ENCODE assay signal across 13 cellular contexts in genomic region chr1:211736351-211736915, GRCh38.
DNase-seq lines count a peak whose midpoint lies in the region; ATAC-seq and TF ChIP-seq lines count a peak whose summit lies in the region.
"Had no signal": no experiment of that assay in that cellular context is flagged by ENCODE, and none has a peak within 500 bp of the region (broad histone marks: within the 10 kb centered on the region; RNA-seq: fewer than 3 reads in every experiment).

No MANE protein-coding gene starts in this region.

- no peak for TF ChIP-seq EP300 in sigmoid colon (IDR thresholded peaks at IDR 0.05)

- no peaks in the 10 kb centered on the region for H3K9me3 ChIP-seq in adrenal gland (replicated peaks in 1 of 3)
- no peaks in the 10 kb centered on the region for H3K9me3 ChIP-seq in sigmoid colon
- H3K9me3 ChIP-seq: transverse colon had no signal

- CTCF ChIA-PET in activated CD4-positive, alpha-beta memory T cell treated with anti-CD3 and anti-CD28 coated beads, Interleukin-2, amount 10 ng/mL, durations not matched to agents 7 days and 5 days (lab: Charles Lee): no interaction called here

- H3K4me1 ChIP-seq in adrenal gland (replicated peaks in 1 of 2) (peaks cover 14 to 25% of the 10 kb centered on the region in 2 donors), sigmoid colon (peaks cover 0 to 4% (median 0%) of the 10 kb centered on the region in 4 donors)

- peak overlapping the region in 4 of 5 donors; percentile 12 to 78 (median 68) for H3K27ac ChIP-seq in adrenal gland
- peak overlapping the region in 1 of 4 donors; percentile 29 for H3K27ac ChIP-seq in sigmoid colon
- H3K27ac ChIP-seq: transverse colon had no signal

- POLR2A ChIA-PET in activated CD4-positive, alpha-beta memory T cell treated with anti-CD3 and anti-CD28 coated beads, Interleukin-2, amount 10 ng/mL, durations not matched to agents 7 days and 5 days (lab: Charles Lee): interaction anchor here (1.2 kb wide), 2 partner anchors 97 to 298 kb away, joined by 4 read pairs; partner anchors contain the start of genes DTL and INTS7

- H3K4me3 Mint-ChIP-seq in activated CD4-positive, alpha-beta memory T cell treated with anti-CD3 and anti-CD28 coated beads, Interleukin-2, amount 10 ng/mL, durations not matched to agents 7 days and 5 days: no peak overlapping the region
- H3K4me3 Mint-ChIP-seq: activated T-helper 1 cell treated with anti-CD3 and anti-CD28 coated beads, Interleukin-12 subunit alpha, Interleukin-12 subunit beta, Interleukin-2, Interleukin-4 antibody, amounts not matched to agents 30 ng/mL and 10 ng/mL and 1 ng/mL, durations not matched to agents 14 hours and 24 hours and 36 hours; naive B cell had no signal

- TF ChIP-seq POLR2A in adrenal gland (IDR thresholded peaks at IDR 0.05): no peak
- TF ChIP-seq POLR2A in sigmoid colon (IDR thresholded peaks at IDR 0.05): no peak

- 40 to 52% (median 42%) methylated on average over 8 of the region's 8 CpGs for WGBS in adrenal gland, 4 donors
- 88 to 92% methylated on average over 8 of the region's 8 CpGs for WGBS in sigmoid colon, 2 donors

- H3K36me3 ChIP-seq in adrenal gland (replicated peaks in 1 of 2) (no peaks in the 10 kb centered on the region), sigmoid colon (no peaks in the 10 kb centered on the region)
- H3K36me3 ChIP-seq: transverse colon had no signal

- peaks cover 28% of the 10 kb centered on the region for H3K4me1 Mint-ChIP-seq in activated CD4-positive, alpha-beta memory T cell treated with anti-CD3 and anti-CD28 coated beads, Interleukin-2, amount 10 ng/mL, durations not matched to agents 7 days and 5 days

- peaks cover 4% of the 10 kb centered on the region for H3K27me3 Mint-ChIP-seq in activated CD4-positive, alpha-beta memory T cell treated with anti-CD3 and anti-CD28 coated beads, Interleukin-2, amount 10 ng/mL, durations not matched to agents 7 days and 5 days

- TF ChIP-seq CTCF in adrenal gland (IDR thresholded peaks at IDR 0.05) (peak in 2 of 6 experiments; percentile 13), sigmoid colon (IDR thresholded peaks at IDR 0.05) (no peak)

- no peaks in the 10 kb centered on the region for H3K36me3 Mint-ChIP-seq in activated CD4-positive, alpha-beta memory T cell treated with anti-CD3 and anti-CD28 coated beads, Interleukin-2, amount 10 ng/mL, durations not matched to agents 7 days and 5 days (ENCODE audit: low read depth)
- H3K36me3 Mint-ChIP-seq: naive B cell had no signal

- no peak overlapping the region for H3K4me3 ChIP-seq in adrenal gland
- H3K4me3 ChIP-seq in sigmoid colon: no peak overlapping the region
- H3K4me3 ChIP-seq: transverse colon had no signal

- intact Hi-C loops in adrenal gland (cut with DNase I) (no loop called here), head of caudate nucleus (cut with DNase I) (loop anchor here (2.0 kb wide), 1 partner anchor 94 kb away; the partner anchor contains the start of gene LPGAT1), sigmoid colon (cut with DNase I) (no loop called here)

- no peaks in the 10 kb centered on the region for H3K27me3 ChIP-seq in adrenal gland
- no peaks in the 10 kb centered on the region for H3K27me3 ChIP-seq in sigmoid colon
- H3K27me3 ChIP-seq: transverse colon had no signal

- no peak for ATAC-seq in GM18868 (IDR thresholded peaks at IDR 0.05; ENCODE audit: unreplicated experiment)

- no peaks in the 10 kb centered on the region for H3K9me3 Mint-ChIP-seq in activated CD4-positive, alpha-beta memory T cell treated with anti-CD3 and anti-CD28 coated beads, Interleukin-2, amount 10 ng/mL, durations not matched to agents 7 days and 5 days
- H3K9me3 Mint-ChIP-seq: activated T-helper 1 cell treated with anti-CD3 and anti-CD28 coated beads, Interleukin-12 subunit alpha, Interleukin-12 subunit beta, Interleukin-2, Interleukin-4 antibody, amounts not matched to agents 30 ng/mL and 10 ng/mL and 1 ng/mL, durations not matched to agents 14 hours and 24 hours and 36 hours; naive B cell had no signal

- peak; percentile 12 for DNase-seq in DMS79 treated with DMSO at 0.1 percent for 48 hours (lab: John Stamatoyannopoulos, UW)
- DNase-seq in DMS79 (lab: John Stamatoyannopoulos, UW): no peak
- DNase-seq in adrenal gland: peak; percentile 73 to 89 (median 82)
- DNase-seq in head of caudate nucleus: peak in 40 of 42 donors; percentile 37 to 88 (median 71)
- DNase-seq in superior temporal gyrus (ENCODE audit: extremely low spot score): peak; percentile 74
- DNase-seq in activated CD4-positive, alpha-beta memory T cell treated with anti-CD3 and anti-CD28 coated beads, Interleukin-2, amount 10 ng/mL, durations not matched to agents 7 days and 5 days: no peak
- DNase-seq in sigmoid colon: no peak
- DNase-seq: activated CD4-positive, alpha-beta T cell treated with anti-CD3 and anti-CD28 coated beads for 1 hour; naive B cell; NCI-H1092 treated with DMSO at 0.1 percent for 48 hours had no signal

- H3K27ac Mint-ChIP-seq in activated CD4-positive, alpha-beta memory T cell treated with anti-CD3 and anti-CD28 coated beads, Interleukin-2, amount 10 ng/mL, durations not matched to agents 7 days and 5 days: no peak overlapping the region
- H3K27ac Mint-ChIP-seq: activated T-helper 1 cell treated with anti-CD3 and anti-CD28 coated beads, Interleukin-12 subunit alpha, Interleukin-12 subunit beta, Interleukin-2, Interleukin-4 antibody, amounts not matched to agents 30 ng/mL and 10 ng/mL and 1 ng/mL, durations not matched to agents 14 hours and 24 hours and 36 hours; naive B cell had no signal

Comparison
In these comparisons a context has a peak if more than half of its experiments do, and no peak if none do; other contexts are left out.
1. DNase-seq: peak in DMS79 treated with DMSO at 0.1 percent for 48 hours (single experiment), adrenal gland (7 of 7), head of caudate nucleus (40 of 42) and superior temporal gyrus (single experiment); none in DMS79 (single experiment), activated CD4-positive, alpha-beta memory T cell treated with anti-CD3 and anti-CD28 coated beads, Interleukin-2, amount 10 ng/mL, durations not matched to agents 7 days and 5 days (single experiment) and sigmoid colon (single experiment).